8 cellular contexts compared by ENCODE assay signal in the genomic region with DNA sequence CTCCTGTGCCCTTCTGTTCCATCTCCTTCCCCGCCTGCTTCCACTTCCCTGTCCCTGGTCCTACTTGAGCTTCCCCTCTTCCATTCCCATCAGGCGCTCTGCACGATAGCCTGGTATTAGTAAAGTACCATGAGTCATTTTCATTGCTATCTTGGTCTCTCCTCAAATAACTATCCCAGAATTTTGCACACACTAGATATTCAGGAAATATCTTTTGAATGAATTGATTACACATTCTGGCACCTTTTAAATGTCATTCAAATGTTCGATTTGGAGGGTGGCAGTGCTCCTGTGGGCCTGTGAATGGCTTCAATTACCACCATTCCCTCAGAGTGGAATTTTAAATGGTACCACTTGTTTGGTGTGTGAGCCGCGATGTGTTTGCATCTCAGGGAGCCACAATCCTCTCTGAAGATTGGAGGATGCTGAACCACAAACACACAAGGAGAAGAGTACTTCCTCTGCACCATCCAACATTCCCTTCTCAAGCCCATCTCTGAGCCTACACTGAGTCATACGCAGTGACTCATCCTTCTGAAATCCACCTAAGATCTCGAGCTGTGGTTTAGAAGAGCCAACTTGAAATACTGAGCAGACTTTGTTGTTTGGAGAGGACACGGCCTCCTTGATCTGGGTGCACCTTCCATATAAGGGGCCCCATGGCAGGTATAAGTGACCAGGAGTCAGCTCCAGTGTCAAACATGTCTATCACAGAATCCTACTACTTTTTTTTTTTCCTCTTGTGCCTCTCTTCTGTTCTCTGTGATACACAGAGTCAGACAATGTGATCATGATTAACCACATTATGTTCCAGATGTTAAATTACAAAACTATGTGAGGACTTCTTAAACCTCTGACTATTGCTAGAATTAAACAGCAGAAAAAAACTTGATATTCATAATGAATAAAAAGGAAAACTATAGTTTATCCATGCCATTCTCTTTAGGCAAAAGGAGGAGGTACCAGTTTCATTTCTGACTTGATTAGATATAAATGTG.
DNase-seq lines count a peak whose midpoint lies in the region; ATAC-seq and TF ChIP-seq lines count a peak whose summit lies in the region.

No MANE protein-coding gene starts in this region.

- no peaks in the 10 kb centered on the region for H3K9me3 ChIP-seq in cardiac muscle cell (ENCODE audit: low read depth)

- peak in 1 of 2 donors; percentile 96 for DNase-seq in cardiac muscle cell (ENCODE audit: low read depth in 1 of 2, low spot score in 1 of 2)
- DNase-seq in cardiac septum (ENCODE audit: low spot score): no peak
- DNase-seq in kidney tubule cell (ENCODE audit: low spot score): peak; percentile 98
- DNase-seq in effector CD4-positive, alpha-beta T cell: no peak
- no peak for DNase-seq in NCI-H524 treated with DMSO at 0.1 percent for 48 hours (lab: John Stamatoyannopoulos, UW)
- no peak for DNase-seq in left lobe of liver (ENCODE audit: low spot score)

- TF ChIP-seq CTCF in cardiac muscle cell (IDR thresholded peaks at IDR 0.05; ENCODE audit: low read depth, low read length): no peak

- H3K27me3 ChIP-seq in cardiac muscle cell: no peaks in the 10 kb centered on the region

- peaks cover 5% of the 10 kb centered on the region for H3K4me1 ChIP-seq in cardiac muscle cell (ENCODE audit: low read depth)

- H3K36me3 ChIP-seq in cardiac muscle cell: peaks cover 10% of the 10 kb centered on the region

- H3K4me3 ChIP-seq in cardiac muscle cell: no peak overlapping the region

- intact Hi-C loops in cardiac septum (cut with DNase I): no loop called here

- ATAC-seq in HG03442 (IDR thresholded peaks at IDR 0.05; ENCODE audit: unreplicated experiment) (no peak), left lobe of liver (no peak)

- H3K27ac ChIP-seq in cardiac muscle cell (peak overlapping the region; percentile 78), angular gyrus (ENCODE audit: low read depth, low read length) (peak overlapping the region; percentile 50)
